8 cellular contexts compared by ENCODE assay signal in the genomic region with DNA sequence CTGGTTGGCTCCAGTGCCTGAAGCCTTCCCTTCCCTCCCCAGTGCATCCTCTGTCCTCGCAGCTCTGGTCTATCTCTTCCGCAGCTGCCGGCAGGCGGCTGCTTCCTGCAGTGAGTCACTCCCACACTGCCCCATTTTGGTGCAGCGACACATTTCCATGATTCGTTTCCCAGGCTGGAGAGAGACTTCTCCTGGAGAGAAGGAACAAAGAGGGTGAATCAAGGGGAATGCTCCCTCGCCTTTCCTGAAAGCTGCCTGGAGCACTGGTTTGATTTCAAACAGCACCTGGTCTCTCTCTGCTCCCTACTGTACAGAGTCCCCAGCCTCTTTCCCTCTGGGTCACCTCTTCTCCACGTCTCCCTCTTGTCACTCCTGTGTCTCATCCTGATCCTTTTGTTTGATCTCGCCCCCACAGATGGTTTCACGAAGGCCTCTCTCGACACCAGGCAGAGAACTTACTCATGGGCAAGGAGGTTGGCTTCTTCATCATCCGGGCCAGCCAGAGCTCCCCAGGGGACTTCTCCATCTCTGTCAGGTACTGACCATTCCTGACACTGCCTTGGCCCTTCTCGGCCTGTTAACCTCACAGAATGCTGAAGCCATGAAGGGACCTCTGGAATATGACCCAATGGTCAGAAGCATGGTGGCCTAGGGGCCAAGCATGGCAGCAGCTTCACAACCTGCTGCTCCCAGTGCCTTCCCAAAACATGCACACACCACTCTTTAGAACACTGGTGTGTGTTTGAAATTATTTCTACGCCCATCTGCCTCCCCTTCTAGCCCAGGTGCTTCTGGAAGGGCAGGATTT. TPM values are rescaled to one million over a fixed set of nuclear protein-coding genes. Genes with fewer than 3 reads are reported as not detected.
DNase-seq lines count a peak whose midpoint lies in the region; ATAC-seq and TF ChIP-seq lines count a peak whose summit lies in the region.

A gene (plus strand): TSS at position 758 of the 808 bp plus-strand sequence. CDS start 3,978 bp downstream, outside the sequence.

- H4K20me1 ChIP-seq in BLaER1 = no peaks in the 10 kb centered on the region

- no peaks in the 10 kb centered on the region for H3K9me3 Mint-ChIP-seq in activated T-cell treated with anti-CD3 and anti-CD28 coated beads, Interleukin-2, amount 50 U/mL, for 24 hours

- H3K9me3 ChIP-seq in BLaER1 (no peaks in the 10 kb centered on the region), heart right ventricle (no peaks in the 10 kb centered on the region)

- H3K4me2 ChIP-seq in BLaER1 = peak within 1 kb of the TSS; percentile 71

- H3K27ac Mint-ChIP-seq in activated T-cell treated with anti-CD3 and anti-CD28 coated beads, Interleukin-2, amount 50 U/mL, for 24 hours = peak within 1 kb of the TSS; percentile 81

- H3K9ac ChIP-seq in BLaER1 = no peak within 1 kb of the TSS

- peaks cover 87% of the 10 kb centered on the region for H3K36me3 Mint-ChIP-seq in activated T-cell treated with anti-CD3 and anti-CD28 coated beads, Interleukin-2, amount 50 U/mL, for 24 hours (ENCODE audit: low read depth)

- no peak within 1 kb of the TSS for H3K4me3 ChIP-seq in BLaER1
- no peak within 1 kb of the TSS for H3K4me3 ChIP-seq in heart right ventricle

- DNase-seq in LHCN-M2 (ENCODE audit: low read depth) (peak; percentile 55), heart right ventricle (no peak), hippocampal formation (lab: John Stamatoyannopoulos, UW) (no peak)
- peak; percentile 63 for DNase-seq in activated T-cell treated with anti-CD3 and anti-CD28 coated beads, Interleukin-2, amount 50 U/mL, for 24 hours
- peak; percentile 40 for DNase-seq in stimulated activated CD4-positive, alpha-beta T cell treated with anti-CD3 and anti-CD28 coated beads, Interleukin-4, amount 100 ng/mL, for 1 hour

- H3K4me1 ChIP-seq in BLaER1 (peaks cover 72% of the 10 kb centered on the region), heart right ventricle (peaks cover 0 to 55% (median 6%) of the 10 kb centered on the region in 9 donors)

- 49 to 64% methylated on average over 14 of the region's 14 CpGs for WGBS in heart right ventricle, 2 donors

- ATAC-seq in heart right ventricle (peak in 4 of 8 donors; percentile 58 to 69 (median 61)), GM19328 (IDR thresholded peaks at IDR 0.05; ENCODE audit: unreplicated experiment) (no peak), HG02678 (IDR thresholded peaks at IDR 0.05; ENCODE audit: unreplicated experiment) (no peak)

- intact Hi-C loops in heart right ventricle (cut with DNase I) = no loop called here

- no peaks in the 10 kb centered on the region for H3K36me3 ChIP-seq in BLaER1
- no peaks in the 10 kb centered on the region for H3K36me3 ChIP-seq in heart right ventricle

- H3K4me3 Mint-ChIP-seq in activated T-cell treated with anti-CD3 and anti-CD28 coated beads, Interleukin-2, amount 50 U/mL, for 24 hours = peak within 1 kb of the TSS; percentile 40

- 0 out of 2 replicates have a peak within 1 kb of the TSS, but pooled peaks have one; percentile 14 for H3K27ac ChIP-seq in BLaER1
- peak within 1 kb of the TSS in 1 of 10 donors; percentile 75 for H3K27ac ChIP-seq in heart right ventricle

- peak in 6 of 9 donors; percentile 17 to 32 (median 30) for TF ChIP-seq CTCF in heart right ventricle (IDR thresholded peaks at IDR 0.05)

- no peaks in the 10 kb centered on the region for H3K27me3 ChIP-seq in BLaER1
- peaks cover 0 to 22% (median 0%) of the 10 kb centered on the region in 7 donors for H3K27me3 ChIP-seq in heart right ventricle

- H3K4me1 Mint-ChIP-seq in activated T-cell treated with anti-CD3 and anti-CD28 coated beads, Interleukin-2, amount 50 U/mL, for 24 hours (ENCODE audit: low read depth) = peaks cover 82% of the 10 kb centered on the region

- no peaks in the 10 kb centered on the region for H3K27me3 Mint-ChIP-seq in activated T-cell treated with anti-CD3 and anti-CD28 coated beads, Interleukin-2, amount 50 U/mL, for 24 hours

RNA-seq across cellular contexts. Expression of the gene that starts here (rescaled TPM):
- total RNA-seq in LHCN-M2 (2014; rRNA removed) = not detected in 2 replicates
- polyA plus RNA-seq in LHCN-M2 (2012) = 0.06 TPM
- not detected for total RNA-seq in heart right ventricle
- not detected for polyA plus RNA-seq in heart right ventricle

Comparison
In these comparisons a context has a peak if more than half of its experiments do, and no peak if none do; other contexts are left out.
1. Peak in DNase-seq in LHCN-M2; RNA of the gene not detected or under 1 TPM.
2. DNase-seq: peak in activated T-cell treated with anti-CD3 and anti-CD28 coated beads, Interleukin-2, amount 50 U/mL, for 24 hours (single experiment) and stimulated activated CD4-positive, alpha-beta T cell treated with anti-CD3 and anti-CD28 coated beads, Interleukin-4, amount 100 ng/mL, for 1 hour (single experiment); none in heart right ventricle (0 of 2) and hippocampal formation (0 of 2).